Comparison of ENCODE assay signal across 9 cellular contexts in genomic region chr14:24297190-24297964, GRCh38. TPM values are rescaled to one million over a fixed set of nuclear protein-coding genes. Genes with fewer than 3 reads are reported as not detected.
DNase-seq lines count a peak whose midpoint lies in the region; ATAC-seq and TF ChIP-seq lines count a peak whose summit lies in the region.
"Had no signal": no experiment of that assay in that cellular context is flagged by ENCODE, and none has a peak within 500 bp of the region (broad histone marks: within the 10 kb centered on the region; RNA-seq: fewer than 3 reads in every experiment).

No MANE protein-coding gene starts in this region.

- H3K27me3 ChIP-seq in Panc1 (ENCODE audit: control insufficient read depth, insufficient read depth, low read length), result no peaks in the 10 kb centered on the region
- no peaks in the 10 kb centered on the region for H3K27me3 ChIP-seq in psoas muscle (ENCODE audit: insufficient read depth in 3 of 3, low read length in 2 of 3)
- H3K27me3 ChIP-seq in ascending aorta, result no peaks in the 10 kb centered on the region

- intact Hi-C loops in Panc1 (cut with micrococcal nuclease; ENCODE audit: unreplicated experiment) (loop anchor here (1.0 kb wide), 1 partner anchor 54 kb away; no protein-coding TSS in a partner anchor), psoas muscle (cut with DNase I) (no loop called here), ascending aorta (cut with DNase I) (loop anchor here (5.0 kb wide), 1 partner anchor 80 kb away; the partner anchor contains the start of gene MDP1)

- H3K4me1 Mint-ChIP-seq in endothelial cell (ENCODE audit: unreplicated experiment), result peaks cover 24% of the 10 kb centered on the region

- in situ Hi-C loops in Panc1 (cut with HindIII; ENCODE audit: low pct_unique_long_range_greater_than_20kb, low sequenced_read_pairs), result no loop called here

- H3K27ac ChIP-seq in Panc1 (ENCODE audit: low read length) (no peak overlapping the region), psoas muscle (peak overlapping the region; percentile 20), ascending aorta (no peak overlapping the region)
- H3K27ac ChIP-seq: KMS-11 had no signal

- H3K27me3 Mint-ChIP-seq in endothelial cell (ENCODE audit: unreplicated experiment), result peaks cover 12% of the 10 kb centered on the region

- peaks cover 23% of the 10 kb centered on the region for H3K36me3 Mint-ChIP-seq in endothelial cell (ENCODE audit: low read depth, unreplicated experiment)

- DNase-seq in AG09309 (ENCODE audit: low read depth) (no peak), GM12864 (ENCODE audit: low read depth) (no peak), Panc1 (ENCODE audit: low read depth, low spot score) (no peak), endothelial cell (ENCODE audit: low spot score) (no peak), psoas muscle (no peak), ascending aorta (ENCODE audit: low spot score in 2 of 2) (no peak)

- no TSS peak for BruUV-seq in Panc1 (replicated peaks; lab: Mats Ljungman, UMichigan)

- peak overlapping the region; percentile 57 for H3K4me3 Mint-ChIP-seq in endothelial cell (ENCODE audit: unreplicated experiment)

- no peak overlapping the region for H3K4me3 ChIP-seq in AG09309 (ENCODE audit: control insufficient read depth, low read depth, low read length)
- H3K4me3 ChIP-seq in GM12864 (ENCODE audit: low read depth, low read length), result no peak overlapping the region
- no peak overlapping the region for H3K4me3 ChIP-seq in Panc1 (ENCODE audit: low read depth in 2 of 2, low read length in 2 of 2)
- no peak overlapping the region for H3K4me3 ChIP-seq in psoas muscle
- no peak overlapping the region for H3K4me3 ChIP-seq in ascending aorta

- POLR2A ChIA-PET in Panc1 (lab: Charles Lee), result interaction anchor here (1.1 kb wide), 1 partner anchor 55 kb away, joined by 6 read pairs; the partner anchor contains the start of gene TINF2

- no peaks in the 10 kb centered on the region for H3K9me3 Mint-ChIP-seq in endothelial cell (ENCODE audit: unreplicated experiment)

- peak overlapping the region; percentile 33 for H3K27ac Mint-ChIP-seq in endothelial cell (ENCODE audit: unreplicated experiment)

- peaks cover 7% of the 10 kb centered on the region; the same call in 1 of the 2 replicates for H3K36me3 ChIP-seq in Panc1 (ENCODE audit: control insufficient read depth, insufficient read depth, low read length)
- peaks cover 0 to 44% of the 10 kb centered on the region in 2 donors for H3K36me3 ChIP-seq in psoas muscle (ENCODE audit: insufficient read depth in 1 of 2, low read depth in 1 of 2)
- H3K36me3 ChIP-seq in ascending aorta, result peaks cover 21 to 23% of the 10 kb centered on the region in 2 donors

- peak; percentile 7 for ATAC-seq in HG03045 (IDR thresholded peaks at IDR 0.05; ENCODE audit: unreplicated experiment)
- peak; percentile 40; the same call in 1 of the 2 replicates for ATAC-seq in Panc1
- ATAC-seq in psoas muscle, result no peak
- no peak for ATAC-seq in GM19035 (IDR thresholded peaks at IDR 0.05; ENCODE audit: unreplicated experiment)

- CTCF ChIA-PET in Panc1 (lab: Charles Lee), result interaction anchor here (0.5 to 1.9 kb wide), 4 partner anchors 31 to 1344 kb away, joined by 3 to 8 read pairs (median 4); partner anchors contain the start of gene TINF2

- H3K9me3 ChIP-seq in Panc1 (ENCODE audit: control insufficient read depth, insufficient read depth, low read depth, low read length) (no peaks in the 10 kb centered on the region), psoas muscle (no peaks in the 10 kb centered on the region), ascending aorta (no peaks in the 10 kb centered on the region)

- TF ChIP-seq CTCF in AG09309 (IDR thresholded peaks at IDR 0.05; ENCODE audit: control insufficient read depth, insufficient read depth, low read depth, low read length, missing control alignments) (peak; percentile 44), GM12864 (IDR thresholded peaks at IDR 0.05; ENCODE audit: low read depth, low read length, missing control alignments) (peak; percentile 29), Panc1 (IDR thresholded peaks at IDR 0.05) (peak; percentile 53), endothelial cell (IDR thresholded peaks at IDR 0.05; ENCODE audit: unreplicated experiment) (no peak), psoas muscle (IDR thresholded peaks at IDR 0.05) (peak; percentile 19), ascending aorta (IDR thresholded peaks at IDR 0.05) (no peak)

- 55 to 59% (median 56%) methylated on average over 5 of the region's 5 CpGs for WGBS in psoas muscle, 3 donors

- H3K4me1 ChIP-seq in Panc1 (ENCODE audit: control insufficient read depth, insufficient read depth, low read length), result peaks cover 7% of the 10 kb centered on the region; the same call in 1 of the 2 replicates
- H3K4me1 ChIP-seq in psoas muscle, result peaks cover 27% of the 10 kb centered on the region
- peaks cover 3 to 12% of the 10 kb centered on the region in 2 donors for H3K4me1 ChIP-seq in ascending aorta

RNA-seq across cellular contexts. Expression of gene DHRS1, which starts 2.2 kb away (rescaled TPM):
- total RNA-seq in Panc1 (2021; ENCODE audit: unreplicated experiment) (8.9 TPM), endothelial cell (ENCODE audit: unreplicated experiment) (17.7 TPM), psoas muscle (1 to 10 TPM; 1.9 to 3.4 (median 2.7) TPM), ascending aorta (100 TPM)
- 15.0 TPM for polyA plus RNA-seq in Panc1 (2012; ENCODE audit: insufficient read length)
- polyA plus RNA-seq in psoas muscle, result 1 to 10 TPM; 1.5 to 6.4 (median 3.4) TPM

RNA-seq across cellular contexts. Expression of gene NOP9, which starts 2.3 kb away (rescaled TPM):
- 25.3 TPM for total RNA-seq in Panc1 (2021; ENCODE audit: unreplicated experiment)
- polyA plus RNA-seq in Panc1 (2012; ENCODE audit: insufficient read length), result 17.9 TPM
- 27.2 TPM for total RNA-seq in endothelial cell (ENCODE audit: unreplicated experiment)
- 10 to 100 TPM; 36.7 to 38.8 (median 37.7) TPM for total RNA-seq in psoas muscle
- 10 to 100 TPM; 11.4 to 29.8 (median 16.1) TPM for polyA plus RNA-seq in psoas muscle
- total RNA-seq in ascending aorta, result 33.5 TPM

RNA-seq across cellular contexts. Expression of gene CIDEB, which starts 10.4 kb away (rescaled TPM):
- total RNA-seq in Panc1 (2021; ENCODE audit: unreplicated experiment) (0.18 TPM), endothelial cell (ENCODE audit: unreplicated experiment) (0.82 TPM), psoas muscle (1 to 10 TPM in 3 of 4 donors, under 1 TPM in 1; 0.95 to 2.5 (median 1.8) TPM), ascending aorta (72.8 TPM)
- polyA plus RNA-seq in Panc1 (2012; ENCODE audit: insufficient read length), result 2.0 TPM
- polyA plus RNA-seq in psoas muscle, result 1 to 10 TPM; 1.2 to 2.1 (median 1.3) TPM

RNA-seq across cellular contexts. Expression of gene LTB4R2, which starts 12.6 kb away (rescaled TPM):
- 6.9 TPM for total RNA-seq in Panc1 (2021; ENCODE audit: unreplicated experiment)
- polyA plus RNA-seq in Panc1 (2012; ENCODE audit: insufficient read length), result 4.9 TPM
- 13.3 TPM for total RNA-seq in endothelial cell (ENCODE audit: unreplicated experiment)
- 1 to 10 TPM in 3 of 4 donors, under 1 TPM in 1; 0.96 to 2.3 (median 1.7) TPM for total RNA-seq in psoas muscle
- polyA plus RNA-seq in psoas muscle, result under 1 TPM; 0.08 to 0.57 (median 0.32) TPM
- 3.0 TPM for total RNA-seq in ascending aorta

RNA-seq across cellular contexts. Expression of gene LTB4R, which starts 13.9 kb away (rescaled TPM):
- total RNA-seq in Panc1 (2021; ENCODE audit: unreplicated experiment) (4.8 TPM), endothelial cell (ENCODE audit: unreplicated experiment) (9.5 TPM), psoas muscle (1 to 10 TPM; 1.1 to 2.1 (median 2.0) TPM), ascending aorta (3.6 TPM)
- 7.0 TPM for polyA plus RNA-seq in Panc1 (2012; ENCODE audit: insufficient read length)
- polyA plus RNA-seq in psoas muscle, result 1 to 10 TPM in 1 of 3 donors, under 1 TPM in 2; 0.35 to 2.0 (median 0.65) TPM

Comparison
In these comparisons a context has a peak if more than half of its experiments do, and no peak if none do; other contexts are left out.
1. CTCF ChIP-seq: peak in AG09309 (single experiment), GM12864 (single experiment), Panc1 (single experiment) and psoas muscle (single experiment); none in endothelial cell (single experiment) and ascending aorta (0 of 3).
2. ATAC-seq: peak in HG03045 (single experiment) and Panc1 (single experiment); none in psoas muscle (0 of 4) and GM19035 (single experiment).
3. RNA of gene CIDEB, which starts 10.4 kb away (total RNA-seq): 72.8 TPM in ascending aorta (single experiment); 0.95 to 2.5 TPM in psoas muscle, 0.82 TPM in endothelial cell (single experiment) and 0.18 TPM in Panc1 (single experiment); every median in the first group is over 10 times any median in the second.
4. intact Hi-C loops: an anchor here in Panc1 (1.0 kb wide) and ascending aorta (5.0 kb wide); none called in psoas muscle.